In the genomic region with DNA sequence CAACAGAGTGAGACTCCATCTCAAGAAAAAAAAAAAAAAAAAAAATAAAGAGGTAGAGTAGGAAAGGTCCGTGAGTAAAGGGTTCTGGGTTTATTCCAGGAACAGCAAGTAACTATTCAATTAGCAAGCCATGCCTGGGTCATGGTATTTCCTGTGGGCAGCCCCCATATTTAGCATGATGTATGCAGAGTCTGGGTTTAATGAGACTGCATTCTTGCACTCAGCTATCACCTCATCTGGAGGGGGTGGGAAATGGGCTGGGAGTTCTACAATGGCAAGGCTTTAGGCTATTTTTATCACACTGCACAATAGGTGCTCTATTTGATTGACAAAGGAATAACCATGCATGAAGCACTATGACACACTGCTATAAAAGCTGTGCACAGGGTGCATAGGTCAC, we compare ENCODE assay signal across 26 cellular contexts.
"Had no signal": no experiment of that assay in that cellular context is flagged by ENCODE, and none has a peak within 500 bp of the region (broad histone marks: within the 10 kb centered on the region; RNA-seq: fewer than 3 reads in every experiment).

No MANE protein-coding gene starts in this region.

- H3K9me3 Mint-ChIP-seq: activated CD4-positive, alpha-beta T cell treated with anti-CD3 and anti-CD28 coated beads, Interleukin-2, amount 10 ng/mL, durations not matched to agents 7 days and 5 days; activated naive CD8-positive, alpha-beta T cell treated with anti-CD3 and anti-CD28 coated beads, Interleukin-2, amount 50 U/mL, for 24 hours; activated T-helper 1 cell treated with anti-CD3 and anti-CD28 coated beads, Interleukin-12 subunit alpha, Interleukin-12 subunit beta, Interleukin-2, Interleukin-4 antibody, amounts not matched to agents 30 ng/mL and 10 ng/mL and 1 ng/mL, durations not matched to agents 14 hours and 24 hours and 36 hours; naive thymus-derived CD4-positive, alpha-beta T cell; T-helper 2 cell treated with Interferon-gamma antibody and Interleukin-4, amounts not matched to agents 5 μg/mL and 100 μg/mL, for 36 hours had no signal

- H3K4me3 ChIP-seq: colonic mucosa, esophagus muscularis mucosa, gastrocnemius medialis, lower lobe of right lung, sigmoid colon, testis, vagina had no signal

- H3K27ac ChIP-seq: brain microvascular endothelial cell, colonic mucosa, esophagus muscularis mucosa, gastrocnemius medialis, lower lobe of right lung, sigmoid colon, testis, vagina, VCaP had no signal

- H3K36me3 ChIP-seq: brain microvascular endothelial cell, colonic mucosa, esophagus muscularis mucosa, gastrocnemius medialis, lower lobe of right lung, sigmoid colon, vagina had no signal

- H3K27ac Mint-ChIP-seq: activated CD4-positive, alpha-beta T cell treated with anti-CD3 and anti-CD28 coated beads, Interleukin-2, amount 10 ng/mL, durations not matched to agents 7 days and 5 days; activated CD8-positive, alpha-beta T cell treated with anti-CD3 and anti-CD28 coated beads, Interleukin-2, amount 10 ng/mL, durations not matched to agents 7 days and 5 days; activated naive CD8-positive, alpha-beta T cell treated with anti-CD3 and anti-CD28 coated beads, Interleukin-2, amount 50 U/mL, for 24 hours; activated T-helper 1 cell treated with anti-CD3 and anti-CD28 coated beads, Interleukin-12 subunit alpha, Interleukin-12 subunit beta, Interleukin-2, Interleukin-4 antibody, amounts not matched to agents 30 ng/mL and 10 ng/mL and 1 ng/mL, durations not matched to agents 14 hours and 24 hours and 36 hours; naive thymus-derived CD4-positive, alpha-beta T cell; stimulated activated naive B cell treated with anti-CD40 and anti-IgM and Interleukin-4, amounts not matched to agents 10 μg/mL and 1 μg/mL and 100 μg/mL, for 72 hours; T-helper 2 cell treated with Interferon-gamma antibody and Interleukin-4, amounts not matched to agents 5 μg/mL and 100 μg/mL, for 36 hours had no signal

- H3K4me3 Mint-ChIP-seq: activated CD4-positive, alpha-beta T cell treated with anti-CD3 and anti-CD28 coated beads, Interleukin-2, amount 10 ng/mL, durations not matched to agents 7 days and 5 days; activated CD8-positive, alpha-beta T cell treated with anti-CD3 and anti-CD28 coated beads, Interleukin-2, amount 10 ng/mL, durations not matched to agents 7 days and 5 days; activated naive CD8-positive, alpha-beta T cell treated with anti-CD3 and anti-CD28 coated beads, Interleukin-2, amount 50 U/mL, for 24 hours; activated T-helper 1 cell treated with anti-CD3 and anti-CD28 coated beads, Interleukin-12 subunit alpha, Interleukin-12 subunit beta, Interleukin-2, Interleukin-4 antibody, amounts not matched to agents 30 ng/mL and 10 ng/mL and 1 ng/mL, durations not matched to agents 14 hours and 24 hours and 36 hours; naive thymus-derived CD4-positive, alpha-beta T cell; neural crest cell; stimulated activated naive B cell treated with anti-CD40 and anti-IgM and Interleukin-4, amounts not matched to agents 10 μg/mL and 1 μg/mL and 100 μg/mL, for 72 hours; T-helper 2 cell treated with Interferon-gamma antibody and Interleukin-4, amounts not matched to agents 5 μg/mL and 100 μg/mL, for 36 hours had no signal

- H3K4me1 ChIP-seq: colonic mucosa, esophagus muscularis mucosa, gastrocnemius medialis, lower lobe of right lung, sigmoid colon, testis, vagina had no signal

- H3K36me3 Mint-ChIP-seq: naive thymus-derived CD4-positive, alpha-beta T cell; stimulated activated naive B cell treated with anti-CD40 and anti-IgM and Interleukin-4, amounts not matched to agents 10 μg/mL and 1 μg/mL and 100 μg/mL, for 72 hours had no signal

- DNase-seq: activated CD4-positive, alpha-beta T cell treated with anti-CD3 and anti-CD28 coated beads, Interleukin-2, amount 10 ng/mL, durations not matched to agents 7 days and 5 days; activated CD4-positive, CD25-positive, alpha-beta regulatory T cell treated with anti-CD3 and anti-CD28 coated beads, Interleukin-2, amount 50 U/mL, for 72 hours; activated CD8-positive, alpha-beta T cell treated with anti-CD3 and anti-CD28 coated beads, Interleukin-2, amount 10 ng/mL, durations not matched to agents 7 days and 5 days; activated gamma-delta T cell; activated naive CD4-positive, alpha-beta T cell treated with anti-CD3 and anti-CD28 coated beads, Interleukin-2, amount 50 U/mL, for 16 hours; activated naive CD8-positive, alpha-beta T cell treated with anti-CD3 and anti-CD28 coated beads, Interleukin-2, amount 50 U/mL, for 24 hours; anterior cingulate cortex; brain microvascular endothelial cell; colonic mucosa; gastrocnemius medialis; hippocampal formation; islet precursor cell; lower lobe of right lung; naive thymus-derived CD4-positive, alpha-beta T cell; sigmoid colon; stimulated activated CD4-positive, alpha-beta T cell treated with anti-CD3 and anti-CD28 coated beads, Interleukin-2, amount 100 ng/mL, for 48 hours; stimulated activated CD8-positive, alpha-beta memory T cell treated with anti-CD3 and anti-CD28 coated beads, Interleukin-4, amount 100 ng/mL, for 48 hours; stimulated activated naive B cell treated with anti-CD40 and anti-IgM and Interleukin-4, amounts not matched to agents 10 μg/mL and 1 μg/mL and 100 μg/mL, for 72 hours; testis; trophoblast cell had no signal

- ATAC-seq: activated CD8-positive, alpha-beta T cell treated with anti-CD3 and anti-CD28 coated beads, Interleukin-2, amount 10 ng/mL, durations not matched to agents 7 days and 5 days; activated naive CD8-positive, alpha-beta T cell treated with anti-CD3 and anti-CD28 coated beads, Interleukin-2, amount 50 U/mL, for 24 hours; gastrocnemius medialis; lower lobe of right lung; naive thymus-derived CD4-positive, alpha-beta T cell; stimulated activated naive B cell treated with anti-CD40 and anti-IgM and Interleukin-4, amounts not matched to agents 10 μg/mL and 1 μg/mL and 100 μg/mL, for 72 hours had no signal

- H3K9me3 ChIP-seq: colonic mucosa, esophagus muscularis mucosa, gastrocnemius medialis, lower lobe of right lung, sigmoid colon, testis, vagina had no signal

- H3K27me3 ChIP-seq: brain microvascular endothelial cell, colonic mucosa, testis, vagina had no signal
